20 cellular contexts compared by ENCODE assay signal in genomic region chr10:36412942-36413341, GRCh38.
"Had no signal": no experiment of that assay in that cellular context is flagged by ENCODE, and none has a peak within 500 bp of the region (broad histone marks: within the 10 kb centered on the region; RNA-seq: fewer than 3 reads in every experiment).

No MANE protein-coding gene starts in this region.

- H3K4me1 Mint-ChIP-seq: activated B cell treated with CpG ODN at 0.5 μM for 24 hours; activated naive CD8-positive, alpha-beta T cell treated with anti-CD3 and anti-CD28 coated beads, Interleukin-2, amount 10 ng/mL, durations not matched to agents 7 days and 5 days; endodermal cell had no signal

- H3K27ac Mint-ChIP-seq: activated B cell treated with CpG ODN at 0.5 μM for 24 hours; activated CD4-positive, alpha-beta memory T cell treated with anti-CD3 and anti-CD28 coated beads for 36 hours; activated naive CD8-positive, alpha-beta T cell treated with anti-CD3 and anti-CD28 coated beads, Interleukin-2, amount 10 ng/mL, durations not matched to agents 7 days and 5 days; activated T-cell treated with anti-CD3 and anti-CD28 coated beads, Interleukin-2, amount 50 U/mL, for 24 hours; activated T-helper 2 cell treated with anti-CD3 and anti-CD28 coated beads, Interferon-gamma antibody, Interleukin-2, Interleukin-4, amounts not matched to agents 10 μg/mL and 5 μg/mL and 100 μg/mL, durations not matched to agents 14 hours and 24 hours and 36 hours; endodermal cell; progenitor cell of endocrine pancreas had no signal

- H3K4me1 ChIP-seq: thyroid gland, uterus had no signal

- H3K4me3 ChIP-seq: lung, thyroid gland, uterus had no signal

- H3K4me3 Mint-ChIP-seq: activated B cell treated with CpG ODN at 0.5 μM for 24 hours; activated CD4-positive, alpha-beta memory T cell treated with anti-CD3 and anti-CD28 coated beads for 36 hours; activated naive CD8-positive, alpha-beta T cell treated with anti-CD3 and anti-CD28 coated beads, Interleukin-2, amount 10 ng/mL, durations not matched to agents 7 days and 5 days; activated T-cell treated with anti-CD3 and anti-CD28 coated beads, Interleukin-2, amount 50 U/mL, for 24 hours; endodermal cell had no signal

- H3K36me3 Mint-ChIP-seq: activated CD4-positive, alpha-beta memory T cell treated with anti-CD3 and anti-CD28 coated beads for 36 hours; activated naive CD8-positive, alpha-beta T cell treated with anti-CD3 and anti-CD28 coated beads, Interleukin-2, amount 10 ng/mL, durations not matched to agents 7 days and 5 days had no signal

- H3K27me3 ChIP-seq: thyroid gland, uterus had no signal

- ATAC-seq: right cardiac atrium had no signal

- H3K9me3 ChIP-seq: thyroid gland, uterus had no signal

- H3K27ac ChIP-seq: thyroid gland, uterus had no signal

- DNase-seq: activated B cell treated with CpG ODN at 0.5 μM for 24 hours; activated CD4-positive, alpha-beta memory T cell treated with anti-CD3 and anti-CD28 coated beads for 36 hours; activated CD4-positive, alpha-beta T cell treated with anti-CD3 and anti-CD28 coated beads for 4 hours; activated naive CD4-positive, alpha-beta T cell treated with Interleukin-2 at 50 U/mL for 16 hours; activated naive CD8-positive, alpha-beta T cell treated with anti-CD3 and anti-CD28 coated beads, Interleukin-2, amount 10 ng/mL, durations not matched to agents 7 days and 5 days; activated T-cell treated with anti-CD3 and anti-CD28 coated beads, Interleukin-2, amount 50 U/mL, for 24 hours; amygdala; caudate nucleus; endodermal cell; erythroblast; right cardiac atrium; stimulated activated CD4-positive, alpha-beta T cell treated with anti-CD3 and anti-CD28 coated beads, Interleukin-2, amount 100 ng/mL, for 24 hours; stimulated activated naive CD4-positive, alpha-beta T cell treated with Interleukin-2 at 50 U/mL for 16 hours; T-helper 1 cell; T-helper 9 cell; thyroid gland; uterus had no signal

- H3K36me3 ChIP-seq: thyroid gland, uterus had no signal

- H3K27me3 Mint-ChIP-seq: activated B cell treated with CpG ODN at 0.5 μM for 24 hours; activated CD4-positive, alpha-beta memory T cell treated with anti-CD3 and anti-CD28 coated beads for 36 hours; activated naive CD8-positive, alpha-beta T cell treated with anti-CD3 and anti-CD28 coated beads, Interleukin-2, amount 10 ng/mL, durations not matched to agents 7 days and 5 days; activated T-cell treated with anti-CD3 and anti-CD28 coated beads, Interleukin-2, amount 50 U/mL, for 24 hours; progenitor cell of endocrine pancreas had no signal
